Comparison of ENCODE assay signal across 37 cellular contexts in genomic region chr11:99037057-99037456, GRCh38. TPM values are rescaled to one million over a fixed set of nuclear protein-coding genes. Genes with fewer than 3 reads are reported as not detected.
"Had no signal": no experiment of that assay in that cellular context is flagged by ENCODE, and none has a peak within 500 bp of the region (broad histone marks: within the 10 kb centered on the region; RNA-seq: fewer than 3 reads in every experiment).

No MANE protein-coding gene starts in this region.

- H3K9me3 ChIP-seq: adrenal gland, ascending aorta, body of pancreas, breast epithelium had no signal

- H3K27me3 ChIP-seq: adrenal gland, ascending aorta, body of pancreas, brain microvascular endothelial cell, breast epithelium, cardiac muscle cell had no signal

- H3K27ac ChIP-seq: adrenal gland, ascending aorta, body of pancreas, brain microvascular endothelial cell, breast epithelium, cardiac muscle cell had no signal

- H3K4me3 ChIP-seq: adrenal gland, ascending aorta, body of pancreas, breast epithelium, cardiac muscle cell had no signal

- H3K36me3 ChIP-seq: adrenal gland, ascending aorta, brain microvascular endothelial cell, breast epithelium, cardiac muscle cell had no signal

- DNase-seq: activated effector memory CD4-positive, alpha-beta T cell treated with anti-CD3 and anti-CD28 coated beads, Interleukin-2, amount 50 U/mL, for 16 hours; activated effector memory CD4-positive, alpha-beta T cell treated with Interleukin-2 at 50 U/mL for 16 hours; activated gamma-delta T cell; activated gamma-delta T cell treated with Interleukin-2 at 50 U/mL for 16 hours; activated naive CD4-positive, alpha-beta T cell; activated naive CD4-positive, alpha-beta T cell treated with anti-CD3 and anti-CD28 coated beads for 36 hours; activated naive CD4-positive, alpha-beta T cell treated with anti-CD3 and anti-CD28 coated beads, Interleukin-2, amount 10 ng/mL, durations not matched to agents 7 days and 5 days; activated naive CD4-positive, alpha-beta T cell treated with anti-CD3 and anti-CD28 coated beads, Interleukin-2, amount 50 U/mL, for 16 hours; activated naive CD4-positive, alpha-beta T cell treated with Interleukin-2 at 50 U/mL for 16 hours; activated naive CD8-positive, alpha-beta T cell treated with anti-CD3 and anti-CD28 coated beads for 36 hours; activated naive CD8-positive, alpha-beta T cell treated with anti-CD3 and anti-CD28 coated beads, Interleukin-2, amount 10 ng/mL, durations not matched to agents 7 days and 5 days; activated naive CD8-positive, alpha-beta T cell treated with anti-CD3 and anti-CD28 coated beads, Interleukin-2, amount 50 U/mL, for 24 hours; activated T-cell treated with anti-CD3 and anti-CD28 coated beads, Interleukin-2, amount 50 U/mL, for 1 hour; activated T-cell treated with anti-CD3 and anti-CD28 coated beads, Interleukin-2, amount 50 U/mL, for 24 hours; activated T-cell treated with anti-CD3 and anti-CD28 coated beads, Interleukin-2, amount 50 U/mL, for 4 hours; activated T-cell treated with anti-CD3 and anti-CD28 coated beads, Interleukin-2, amount 50 U/mL, for 48 hours; activated T-cell treated with anti-CD3 and anti-CD28 coated beads, Interleukin-2, amount 50 U/mL, for 72 hours; adrenal gland; amniotic stem cell; amygdala; anterior cingulate cortex; aorta; body of pancreas; brain microvascular endothelial cell; caudate nucleus; central memory CD4-positive, alpha-beta T cell; cerebellar nuclear complex had no signal

RNA-seq across cellular contexts. Expression of gene CNTN5, which starts 16.3 kb away (rescaled TPM):
- total RNA-seq: activated naive CD4-positive, alpha-beta T cell treated with anti-CD3 and anti-CD28 coated beads for 36 hours; activated naive CD4-positive, alpha-beta T cell treated with anti-CD3 and anti-CD28 coated beads, Interleukin-2, amount 50 U/mL, for 72 hours; activated naive CD8-positive, alpha-beta T cell treated with anti-CD3 and anti-CD28 coated beads for 36 hours; activated naive CD8-positive, alpha-beta T cell treated with anti-CD3 and anti-CD28 coated beads, Interleukin-2, amount 10 ng/mL, durations not matched to agents 7 days and 5 days; activated T-cell treated with anti-CD3 and anti-CD28 coated beads, Interleukin-2, amount 50 U/mL, for 4 hours; activated T-cell treated with anti-CD3 and anti-CD28 coated beads, Interleukin-2, amount 50 U/mL, for 72 hours; activated T-helper 1 cell treated with anti-CD3 and anti-CD28 coated beads, Interleukin-12 subunit alpha, Interleukin-12 subunit beta, Interleukin-2, Interleukin-4 antibody, amounts not matched to agents 30 ng/mL and 10 ng/mL and 1 ng/mL, durations not matched to agents 14 hours and 24 hours and 36 hours; activated T-helper 17 cell treated with anti-CD3 and anti-CD28 coated beads, Interleukin-2, amount 50 U/mL, for 72 hours; activated T-helper 2 cell treated with anti-CD3 and anti-CD28 coated beads, Interferon-gamma antibody, Interleukin-2, Interleukin-4, amounts not matched to agents 10 μg/mL and 5 μg/mL and 100 μg/mL, durations not matched to agents 14 hours and 24 hours and 36 hours; breast epithelium; bronchial epithelial cell; cardiac septum; chondrocyte had no signal
